32 cellular contexts compared by ENCODE assay signal in genomic region chr12:90969851-90970250, GRCh38. TPM values are rescaled to one million over a fixed set of nuclear protein-coding genes. Genes with fewer than 3 reads are reported as not detected.
"Had no signal": no experiment of that assay in that cellular context is flagged by ENCODE, and none has a peak within 500 bp of the region (broad histone marks: within the 10 kb centered on the region; RNA-seq: fewer than 3 reads in every experiment).

No MANE protein-coding gene starts in this region.

- H3K4me3 ChIP-seq: coronary artery, dorsolateral prefrontal cortex, esophagus squamous epithelium, gastrocnemius medialis, heart right ventricle, left lung, lower lobe of right lung had no signal

- H3K4me1 ChIP-seq: esophagus squamous epithelium, gastrocnemius medialis, heart right ventricle, left lung, lower lobe of right lung had no signal

- H3K27ac ChIP-seq: coronary artery, dorsolateral prefrontal cortex, epithelial cell of prostate, esophagus squamous epithelium, gastrocnemius medialis, heart right ventricle, left lung, lower lobe of right lung had no signal

- H3K36me3 ChIP-seq: esophagus squamous epithelium, gastrocnemius medialis, heart right ventricle, left lung, lower lobe of right lung had no signal

- FAIRE-seq: colon, islet of Langerhans, keratinocyte had no signal

- H3K9me3 ChIP-seq: esophagus squamous epithelium, gastrocnemius medialis, heart right ventricle, left lung, lower lobe of right lung had no signal

- H3K27me3 ChIP-seq: dorsolateral prefrontal cortex, esophagus squamous epithelium, gastrocnemius medialis, heart right ventricle, left lung had no signal

- DNase-seq: dorsolateral prefrontal cortex; effector CD4-positive, alpha-beta T cell; effector memory CD4-positive, alpha-beta T cell; erythroblast; esophagus squamous epithelium; foreskin melanocyte; gastrocnemius medialis; glutamatergic neuron; head of caudate nucleus; heart right ventricle; hippocampal formation; left cardiac atrium; left lung; left ventricle myocardium superior; lower lobe of right lung; mesenchymal stem cell; midbrain; naive B cell had no signal

- ATAC-seq: esophagus mucosa, gastrocnemius medialis, heart right ventricle, left cardiac atrium, left lung, left ventricle myocardium superior, lower lobe of right lung had no signal

RNA-seq across cellular contexts. Expression of gene CCER1, which starts 14.9 kb away (rescaled TPM):
- total RNA-seq: dermis blood vessel endothelial cell, dorsolateral prefrontal cortex, esophagus mucosa, esophagus squamous epithelium, gastrocnemius medialis, glomerular endothelial cell, heart right ventricle, kidney epithelial cell, left cardiac atrium, left lung, left ventricle myocardium superior, lower leg skin, lower lobe of right lung, lung microvascular endothelial cell, mesenteric fat pad, mononuclear cell, myocyte had no signal
- polyA plus RNA-seq: heart right ventricle, keratinocyte had no signal

RNA-seq across cellular contexts. Expression of gene EPYC, which starts 34.9 kb away (rescaled TPM):
- total RNA-seq: dermis blood vessel endothelial cell, dorsolateral prefrontal cortex, esophagus mucosa, esophagus squamous epithelium, gastrocnemius medialis, glomerular endothelial cell, heart right ventricle, kidney epithelial cell, left cardiac atrium, left ventricle myocardium superior, lower leg skin, lower lobe of right lung, lung microvascular endothelial cell, mesenteric fat pad, mononuclear cell, myocyte had no signal
- polyA plus RNA-seq: heart right ventricle, keratinocyte had no signal
